1 cellular context compared by ENCODE assay signal in the genomic region with DNA sequence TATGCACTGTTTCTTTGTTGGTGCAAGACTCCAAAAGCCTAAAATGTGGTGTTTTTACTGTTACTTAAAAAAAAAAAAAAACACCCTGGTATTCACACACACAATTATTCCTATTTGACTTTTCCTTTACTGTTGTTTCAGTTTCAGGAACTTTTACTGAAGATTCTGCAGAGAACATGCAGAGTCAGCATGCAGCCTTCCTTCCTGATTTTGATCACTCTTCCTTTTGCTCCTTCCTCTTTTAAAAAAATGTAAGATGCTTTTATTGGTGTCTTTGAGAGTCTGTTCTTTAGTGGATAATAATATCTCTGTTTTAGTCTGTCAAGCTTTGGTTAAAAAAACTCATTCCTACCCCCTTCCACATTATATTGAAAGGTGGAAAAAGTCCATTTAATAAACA.
TF ChIP-seq lines count a peak whose summit lies in the region.

No MANE protein-coding gene starts in this region.

TF ChIP-seq in K562, 482 proteins besides CTCF, POLR2A, EP300 and RAD21:
- TF ChIP-seq MAFF (IDR thresholded peaks at IDR 0.05; ENCODE audit: low read length) (peak; percentile 14; the same call in 1 of the 2 replicates), ZNF316 (IDR thresholded peaks at IDR 0.05) (peak; percentile 51), MAFK (IDR thresholded peaks at IDR 0.05; ENCODE audit: low read length) (peak; percentile 46), MAFG (tag; conservative IDR thresholded peaks at IDR 0.05) (peak; percentile 30; the same call in 1 of the 2 replicates)
